In the genomic region with DNA sequence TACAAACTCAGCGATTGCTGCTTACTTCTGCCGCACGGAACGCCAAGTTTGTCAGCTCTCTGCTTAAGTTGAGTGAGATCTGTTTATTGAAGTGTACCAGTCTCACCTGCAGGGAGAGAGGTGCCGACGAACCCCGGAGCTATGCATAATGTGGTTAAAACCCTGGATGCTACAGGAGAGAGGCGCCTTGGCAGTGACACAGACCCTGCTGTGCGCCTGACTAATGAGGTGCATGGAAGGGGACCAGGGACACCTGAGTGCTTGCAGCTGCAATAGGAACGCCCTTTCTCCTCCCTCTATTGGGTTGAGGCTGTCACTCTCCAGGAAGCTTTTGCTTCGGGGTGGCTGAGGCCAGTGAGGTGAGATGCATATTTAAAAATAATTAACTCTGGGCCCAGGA, we compare ENCODE assay signal across 10 cellular contexts. TPM values are rescaled to one million over a fixed set of nuclear protein-coding genes. Genes with fewer than 3 reads are reported as not detected.
DNase-seq lines count a peak whose midpoint lies in the region; ATAC-seq and TF ChIP-seq lines count a peak whose summit lies in the region.
"Had no signal": no experiment of that assay in that cellular context is flagged by ENCODE, and none has a peak within 500 bp of the region (broad histone marks: within the 10 kb centered on the region; RNA-seq: fewer than 3 reads in every experiment).

No MANE protein-coding gene starts in this region.

- peaks cover 68% of the 10 kb centered on the region for H3K27me3 Mint-ChIP-seq in chondrocyte (ENCODE audit: low read depth)
- H3K27me3 Mint-ChIP-seq in nephron progenitor cell (ENCODE audit: low read depth, poor library complexity), result peaks cover 78% of the 10 kb centered on the region

- in situ Hi-C loops in Caki2 (cut with HindIII; ENCODE audit: low pct_unique_long_range_greater_than_20kb, low sequenced_read_pairs), result no loop called here

- H3K9me3 Mint-ChIP-seq in chondrocyte (ENCODE audit: low read depth) (no peaks in the 10 kb centered on the region), nephron progenitor cell (peaks cover 3% of the 10 kb centered on the region)
- H3K9me3 Mint-ChIP-seq: activated B cell treated with CpG ODN at 0.5 μM for 24 hours had no signal

- no peak overlapping the region for H3K27ac ChIP-seq in HUES64 (ENCODE audit: low read depth, low read length)

- H3K4me1 Mint-ChIP-seq in chondrocyte (ENCODE audit: low read depth), result peaks cover 12% of the 10 kb centered on the region
- peaks cover 15% of the 10 kb centered on the region for H3K4me1 Mint-ChIP-seq in nephron progenitor cell

- H3K27ac Mint-ChIP-seq in chondrocyte (ENCODE audit: unreplicated experiment) (no peak overlapping the region), nephron progenitor cell (no peak overlapping the region)
- H3K27ac Mint-ChIP-seq: activated B cell treated with CpG ODN at 0.5 μM for 24 hours had no signal

- H3K4me3 Mint-ChIP-seq in chondrocyte (ENCODE audit: unreplicated experiment), result peak overlapping the region; percentile 40
- peak overlapping the region; percentile 76 for H3K4me3 Mint-ChIP-seq in nephron progenitor cell
- H3K4me3 Mint-ChIP-seq: activated B cell treated with CpG ODN at 0.5 μM for 24 hours had no signal

- H3K36me3 Mint-ChIP-seq in chondrocyte (ENCODE audit: low read depth) (no peaks in the 10 kb centered on the region), nephron progenitor cell (ENCODE audit: low read depth) (no peaks in the 10 kb centered on the region)

- H3K27me3 ChIP-seq in HUES64 (ENCODE audit: insufficient read depth, low read length), result peaks cover 78% of the 10 kb centered on the region

- 31% methylated on average over 10 of the region's 11 CpGs for WGBS in HUES64

- H3K4me1 ChIP-seq in HUES64 (ENCODE audit: insufficient read depth, low read length), result peaks cover 10% of the 10 kb centered on the region; the same call in 1 of the 2 replicates

- H3K36me3 ChIP-seq in HUES64 (ENCODE audit: insufficient read depth, low read length), result no peaks in the 10 kb centered on the region

- no peak overlapping the region for H3K9ac ChIP-seq in HUES64 (ENCODE audit: low read depth, low read length)

- DNase-seq in Caki2 (ENCODE audit: low read depth) (peak; percentile 22), chondrocyte (ENCODE audit: low spot score) (no peak), nephron progenitor cell (no peak)
- DNase-seq: activated B cell treated with CpG ODN at 0.5 μM for 24 hours, aorta, EL had no signal

- ATAC-seq in HG03378 (IDR thresholded peaks at IDR 0.05; ENCODE audit: unreplicated experiment) (no peak), HG02763 (IDR thresholded peaks at IDR 0.05; ENCODE audit: unreplicated experiment) (no peak), GM19455 (IDR thresholded peaks at IDR 0.05; ENCODE audit: unreplicated experiment) (no peak)

- peak overlapping the region; percentile 54 for H3K4me3 ChIP-seq in HUES64 (ENCODE audit: low read length)

- no peak for TF ChIP-seq CTCF in chondrocyte (IDR thresholded peaks at IDR 0.05)
- no peak for TF ChIP-seq CTCF in nephron progenitor cell (IDR thresholded peaks at IDR 0.05)

- no peaks in the 10 kb centered on the region for H3K9me3 ChIP-seq in HUES64 (ENCODE audit: insufficient read depth, low read depth, low read length)

RNA-seq across cellular contexts. Expression of a gene that starts 1.0 kb away (rescaled TPM):
- total RNA-seq in Caki2 (2014; rRNA removed; shearing (Covaris generic); ENCODE audit: low replicate concordance), result 5.8 and 6.2 TPM in 2 replicates
- polyA plus RNA-seq in HUES64 (2013, experiment 1 of 2), result 0.05 TPM
- 0.06 TPM for polyA plus RNA-seq in HUES64 (2013, experiment 2 of 2)
- total RNA-seq in chondrocyte, result not detected in 3 replicates
- total RNA-seq: activated B cell treated with CpG ODN at 0.5 μM for 24 hours, aorta had no signal
